In genomic region chr7:128341733-128342132, GRCh38 we compare ENCODE assay signal across 1 cellular context.
TF ChIP-seq lines count a peak whose summit lies in the region.

No MANE protein-coding gene starts in this region.

TF ChIP-seq in WTC11, 78 proteins besides CTCF, POLR2A, EP300 and RAD21:
- TF ChIP-seq, protein P1, sequence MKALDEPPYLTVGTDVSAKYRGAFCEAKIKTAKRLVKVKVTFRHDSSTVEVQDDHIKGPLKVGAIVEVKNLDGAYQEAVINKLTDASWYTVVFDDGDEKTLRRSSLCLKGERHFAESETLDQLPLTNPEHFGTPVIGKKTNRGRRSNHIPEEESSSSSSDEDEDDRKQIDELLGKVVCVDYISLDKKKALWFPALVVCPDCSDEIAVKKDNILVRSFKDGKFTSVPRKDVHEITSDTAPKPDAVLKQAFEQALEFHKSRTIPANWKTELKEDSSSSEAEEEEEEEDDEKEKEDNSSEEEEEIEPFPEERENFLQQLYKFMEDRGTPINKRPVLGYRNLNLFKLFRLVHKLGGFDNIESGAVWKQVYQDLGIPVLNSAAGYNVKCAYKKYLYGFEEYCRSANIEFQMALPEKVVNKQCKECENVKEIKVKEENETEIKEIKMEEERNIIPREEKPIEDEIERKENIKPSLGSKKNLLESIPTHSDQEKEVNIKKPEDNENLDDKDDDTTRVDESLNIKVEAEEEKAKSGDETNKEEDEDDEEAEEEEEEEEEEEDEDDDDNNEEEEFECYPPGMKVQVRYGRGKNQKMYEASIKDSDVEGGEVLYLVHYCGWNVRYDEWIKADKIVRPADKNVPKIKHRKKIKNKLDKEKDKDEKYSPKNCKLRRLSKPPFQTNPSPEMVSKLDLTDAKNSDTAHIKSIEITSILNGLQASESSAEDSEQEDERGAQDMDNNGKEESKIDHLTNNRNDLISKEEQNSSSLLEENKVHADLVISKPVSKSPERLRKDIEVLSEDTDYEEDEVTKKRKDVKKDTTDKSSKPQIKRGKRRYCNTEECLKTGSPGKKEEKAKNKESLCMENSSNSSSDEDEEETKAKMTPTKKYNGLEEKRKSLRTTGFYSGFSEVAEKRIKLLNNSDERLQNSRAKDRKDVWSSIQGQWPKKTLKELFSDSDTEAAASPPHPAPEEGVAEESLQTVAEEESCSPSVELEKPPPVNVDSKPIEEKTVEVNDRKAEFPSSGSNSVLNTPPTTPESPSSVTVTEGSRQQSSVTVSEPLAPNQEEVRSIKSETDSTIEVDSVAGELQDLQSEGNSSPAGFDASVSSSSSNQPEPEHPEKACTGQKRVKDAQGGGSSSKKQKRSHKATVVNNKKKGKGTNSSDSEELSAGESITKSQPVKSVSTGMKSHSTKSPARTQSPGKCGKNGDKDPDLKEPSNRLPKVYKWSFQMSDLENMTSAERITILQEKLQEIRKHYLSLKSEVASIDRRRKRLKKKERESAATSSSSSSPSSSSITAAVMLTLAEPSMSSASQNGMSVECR (CRISPR knock-in tag; IDR thresholded peaks at IDR 0.05; ENCODE audit: borderline replicate concordance): no peak
- TF ChIP-seq JUN (CRISPR knock-in tag; IDR thresholded peaks at IDR 0.05): no peak
- no peak for TF ChIP-seq FOXJ3 (CRISPR knock-in tag; IDR thresholded peaks at IDR 0.05; ENCODE audit: borderline replicate concordance)
- TF ChIP-seq OVOL2 (CRISPR knock-in tag; IDR thresholded peaks at IDR 0.05; ENCODE audit: borderline replicate concordance): no peak
- TF ChIP-seq ATF1 (CRISPR knock-in tag; IDR thresholded peaks at IDR 0.05): no peak
- TF ChIP-seq MXD4 (CRISPR knock-in tag; IDR thresholded peaks at IDR 0.05; ENCODE audit: borderline replicate concordance): no peak
- TF ChIP-seq EMX1 (CRISPR knock-in tag; IDR thresholded peaks at IDR 0.05): no peak
- TF ChIP-seq ETV6 (CRISPR knock-in tag; IDR thresholded peaks at IDR 0.05): no peak
- TF ChIP-seq TCF7 (CRISPR knock-in tag; IDR thresholded peaks at IDR 0.05; ENCODE audit: low read depth): no peak
- TF ChIP-seq NFYB (CRISPR knock-in tag; conservative IDR thresholded peaks at IDR 0.05; ENCODE audit: low read depth): no peak
- no peak for TF ChIP-seq GRHL2 (CRISPR knock-in tag; IDR thresholded peaks at IDR 0.05; ENCODE audit: insufficient replicate concordance, severe bottlenecking)
- TF ChIP-seq E2F1 (CRISPR knock-in tag; IDR thresholded peaks at IDR 0.05): no peak
- TF ChIP-seq, protein P2, sequence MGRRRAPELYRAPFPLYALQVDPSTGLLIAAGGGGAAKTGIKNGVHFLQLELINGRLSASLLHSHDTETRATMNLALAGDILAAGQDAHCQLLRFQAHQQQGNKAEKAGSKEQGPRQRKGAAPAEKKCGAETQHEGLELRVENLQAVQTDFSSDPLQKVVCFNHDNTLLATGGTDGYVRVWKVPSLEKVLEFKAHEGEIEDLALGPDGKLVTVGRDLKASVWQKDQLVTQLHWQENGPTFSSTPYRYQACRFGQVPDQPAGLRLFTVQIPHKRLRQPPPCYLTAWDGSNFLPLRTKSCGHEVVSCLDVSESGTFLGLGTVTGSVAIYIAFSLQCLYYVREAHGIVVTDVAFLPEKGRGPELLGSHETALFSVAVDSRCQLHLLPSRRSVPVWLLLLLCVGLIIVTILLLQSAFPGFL (CRISPR knock-in tag; IDR thresholded peaks at IDR 0.05; ENCODE audit: borderline replicate concordance): no peak
